11 cellular contexts compared by ENCODE assay signal in genomic region chr5:6328173-6328572, GRCh38. TPM values are rescaled to one million over a fixed set of nuclear protein-coding genes. Genes with fewer than 3 reads are reported as not detected.
DNase-seq lines count a peak whose midpoint lies in the region; ATAC-seq and TF ChIP-seq lines count a peak whose summit lies in the region.
"Had no signal": no experiment of that assay in that cellular context is flagged by ENCODE, and none has a peak within 500 bp of the region (broad histone marks: within the 10 kb centered on the region; RNA-seq: fewer than 3 reads in every experiment).

No MANE protein-coding gene starts in this region.

- DNase-seq in CMK (ENCODE audit: low read depth) (peak; percentile 8), HFF-Myc (ENCODE audit: extremely low read depth, low read depth) (peak; percentile 4), SW480 (ENCODE audit: low spot score) (peak; percentile 40), glomerular visceral epithelial cell (ENCODE audit: extremely low spot score) (peak; percentile 23), NCI-H2196 (lab: John Stamatoyannopoulos, UW; ENCODE audit: unreplicated experiment) (no peak), NCI-H82 (lab: John Stamatoyannopoulos, UW) (no peak), hypothalamus (lab: John Stamatoyannopoulos, UW) (no peak)
- no peak for DNase-seq in activated T-cell treated with anti-CD3 and anti-CD28 coated beads, Interleukin-2, amount 50 U/mL, for 4 hours
- DNase-seq: head of caudate nucleus, SHP77 treated with DMSO at 0.1 percent for 48 hours had no signal

- no peaks in the 10 kb centered on the region for H3K4me1 Mint-ChIP-seq in activated T-cell treated with anti-CD3 and anti-CD28 coated beads, Interleukin-2, amount 50 U/mL, for 4 hours (ENCODE audit: low read depth)
- H3K4me1 Mint-ChIP-seq: activated naive CD4-positive, alpha-beta T cell treated with anti-CD3 and anti-CD28 coated beads, Interleukin-2, amount 50 U/mL, for 24 hours had no signal

- no peak overlapping the region for H3K4me3 ChIP-seq in HFF-Myc (replicated peaks; ENCODE audit: low read depth, low read length)

- H3K9me3 Mint-ChIP-seq in activated T-cell treated with anti-CD3 and anti-CD28 coated beads, Interleukin-2, amount 50 U/mL, for 4 hours = peaks cover 19% of the 10 kb centered on the region

- peaks cover 10% of the 10 kb centered on the region for H3K36me3 Mint-ChIP-seq in activated T-cell treated with anti-CD3 and anti-CD28 coated beads, Interleukin-2, amount 50 U/mL, for 4 hours (ENCODE audit: insufficient read depth)

- ATAC-seq in activated T-cell treated with anti-CD3 and anti-CD28 coated beads, Interleukin-2, amount 50 U/mL, for 4 hours = no peak

- no peak overlapping the region for H3K4me3 Mint-ChIP-seq in activated T-cell treated with anti-CD3 and anti-CD28 coated beads, Interleukin-2, amount 50 U/mL, for 4 hours
- H3K4me3 Mint-ChIP-seq: activated naive CD4-positive, alpha-beta T cell treated with anti-CD3 and anti-CD28 coated beads, Interleukin-2, amount 50 U/mL, for 24 hours had no signal

- no peak for TF ChIP-seq CTCF in HFF-Myc (IDR thresholded peaks at IDR 0.05; ENCODE audit: low read depth, low read length, missing control alignments)

- H3K27me3 Mint-ChIP-seq in activated T-cell treated with anti-CD3 and anti-CD28 coated beads, Interleukin-2, amount 50 U/mL, for 4 hours (ENCODE audit: low read depth) = no peaks in the 10 kb centered on the region
- H3K27me3 Mint-ChIP-seq: activated naive CD4-positive, alpha-beta T cell treated with anti-CD3 and anti-CD28 coated beads, Interleukin-2, amount 50 U/mL, for 24 hours had no signal

RNA-seq across cellular contexts. Expression of gene MED10, which starts 50.2 kb away (rescaled TPM):
- 10 to 100 TPM; 82.1 to 97.3 (median 83.5) TPM for total RNA-seq in activated T-cell treated with anti-CD3 and anti-CD28 coated beads, Interleukin-2, amount 50 U/mL, for 4 hours

Comparison
In these comparisons a context has a peak if more than half of its experiments do, and no peak if none do; other contexts are left out.
1. DNase-seq: peak in CMK (single experiment), HFF-Myc (single experiment), SW480 (single experiment) and glomerular visceral epithelial cell (single experiment); none in activated T-cell treated with anti-CD3 and anti-CD28 coated beads, Interleukin-2, amount 50 U/mL, for 4 hours (single experiment), NCI-H2196 (single experiment), NCI-H82 (single experiment) and hypothalamus (0 of 51).